Comparison of ENCODE assay signal across 9 cellular contexts in genomic region chr2:172462393-172463381, GRCh38. TPM values are rescaled to one million over a fixed set of nuclear protein-coding genes. Genes with fewer than 3 reads are reported as not detected.
DNase-seq lines count a peak whose midpoint lies in the region; ATAC-seq, FAIRE-seq and TF ChIP-seq lines count a peak whose summit lies in the region.
"Had no signal": no experiment of that assay in that cellular context is flagged by ENCODE, and none has a peak within 500 bp of the region (broad histone marks: within the 10 kb centered on the region; RNA-seq: fewer than 3 reads in every experiment).

No MANE protein-coding gene starts in this region.

- H3K4me1 ChIP-seq in left lung, result peaks cover 4 to 60% of the 10 kb centered on the region in 2 donors

- peak overlapping the region in 1 of 2 donors; percentile 65 for H3K27ac ChIP-seq in left lung
- H3K27ac ChIP-seq: cardiac muscle cell had no signal

- no peaks in the 10 kb centered on the region for H3K9me3 ChIP-seq in left lung

- DNase-seq in GM06990 (ENCODE audit: extremely low read depth, insufficient read length), result peak; percentile 6
- DNase-seq in T follicular helper cell (ENCODE audit: low read depth), result peak; percentile 26
- no peak for DNase-seq in NCI-H510A (lab: John Stamatoyannopoulos, UW)
- DNase-seq in left lung, result no peak
- no peak for DNase-seq in D721Med (ENCODE audit: insufficient read length, low spot score)

- H3K36me3 ChIP-seq in GM06990 (ENCODE audit: control insufficient read depth, insufficient read depth, low read length) (no peaks in the 10 kb centered on the region), left lung (peaks cover 0 to 6% of the 10 kb centered on the region in 2 donors)
- H3K36me3 ChIP-seq: cardiac muscle cell had no signal

- ATAC-seq in HG03025 (IDR thresholded peaks at IDR 0.05; ENCODE audit: low FRiP score, unreplicated experiment) (peak; percentile 69), esophagus mucosa (peak; percentile 58), left lung (no peak), GM21717 (IDR thresholded peaks at IDR 0.05; ENCODE audit: unreplicated experiment) (no peak)

- FAIRE-seq in D721Med (lab: Jason Lieb, UNC), result no peak

- intact Hi-C loops in left lung (cut with DNase I), result no loop called here

- no peak for TF ChIP-seq CTCF in GM06990 (IDR thresholded peaks at IDR 0.05; ENCODE audit: insufficient read depth, low read length, poor library complexity, severe bottlenecking)
- peak in 1 of 2 donors; percentile 38 for TF ChIP-seq CTCF in left lung (IDR thresholded peaks at IDR 0.05)
- no peak for TF ChIP-seq CTCF in D721Med (IDR thresholded peaks at IDR 0.05; ENCODE audit: insufficient read depth, missing control alignments)

- H3K4me3 ChIP-seq in GM06990 (replicated peaks; ENCODE audit: low read depth, low read length), result no peak overlapping the region
- H3K4me3 ChIP-seq in left lung, result no peak overlapping the region
- H3K4me3 ChIP-seq: cardiac muscle cell had no signal

- H3K27me3 ChIP-seq in GM06990 (replicated peaks; ENCODE audit: control insufficient read depth, insufficient read depth, low read length) (peaks cover 1% of the 10 kb centered on the region), left lung (no peaks in the 10 kb centered on the region)

RNA-seq across cellular contexts. Expression of gene ITGA6, which starts 35.3 kb away (rescaled TPM):
- total RNA-seq in esophagus mucosa (65.2 TPM), left lung (10 to 100 TPM; 43.1 to 67.5 TPM)

Comparison
In these comparisons a context has a peak if more than half of its experiments do, and no peak if none do; other contexts are left out.
1. DNase-seq: peak in GM06990 (single experiment) and T follicular helper cell (single experiment); none in NCI-H510A (single experiment), left lung (0 of 2) and D721Med (single experiment).
2. ATAC-seq: peak in HG03025 (single experiment) and esophagus mucosa (single experiment); none in left lung (single experiment) and GM21717 (single experiment).